ENCODE assay signal across 8 cellular contexts in the genomic region with DNA sequence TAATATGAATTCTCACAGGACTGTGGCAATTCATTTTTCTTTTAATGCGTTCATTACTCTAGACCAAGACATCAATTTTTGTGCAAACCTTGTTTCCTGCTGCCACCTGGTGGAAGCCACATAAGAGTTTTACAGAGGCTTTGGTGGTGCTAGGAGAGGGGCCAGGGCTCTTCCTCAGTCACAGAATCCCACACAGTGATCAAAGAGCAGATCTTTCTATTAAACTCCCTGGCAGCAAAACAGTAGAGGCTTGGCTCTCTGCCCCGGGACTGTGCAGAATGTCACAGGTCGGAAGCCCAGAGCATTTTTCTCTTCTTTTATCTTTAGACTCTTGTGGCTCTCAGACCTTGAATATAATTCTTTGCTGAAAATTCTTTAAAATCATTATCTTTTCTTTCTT.
DNase-seq lines count a peak whose midpoint lies in the region; ATAC-seq, FAIRE-seq and TF ChIP-seq lines count a peak whose summit lies in the region.

No MANE protein-coding gene starts in this region.

- H3K9me3 ChIP-seq in pancreas: no peaks in the 10 kb centered on the region

- no peak overlapping the region for H3K27ac ChIP-seq in pancreas

- no peak overlapping the region for H3K4me3 Mint-ChIP-seq in activated T-helper 17 cell treated with anti-CD3 and anti-CD28 coated beads, Interleukin-2, amount 50 U/mL, for 72 hours

- peak; percentile 38 for TF ChIP-seq CTCF in fibroblast of villous mesenchyme (IDR thresholded peaks at IDR 0.05; ENCODE audit: insufficient read depth, low read depth, low read length)
- TF ChIP-seq CTCF in pancreas (IDR thresholded peaks at IDR 0.05): peak in 2 of 4 donors; percentile 47 to 52

- no peaks in the 10 kb centered on the region for H3K36me3 ChIP-seq in pancreas

- H3K27me3 ChIP-seq in pancreas: no peaks in the 10 kb centered on the region

- no peak for FAIRE-seq in pancreas (lab: Jason Lieb, UNC)

- intact Hi-C loops in pancreas (cut with DNase I): no loop called here

- H3K4me1 ChIP-seq in pancreas: no peaks in the 10 kb centered on the region

- peak; percentile 66 for ATAC-seq in GM21717 (IDR thresholded peaks at IDR 0.05; ENCODE audit: unreplicated experiment)
- ATAC-seq in pancreas: peak; percentile 70 to 86 (median 82)
- ATAC-seq in GM19324 (IDR thresholded peaks at IDR 0.05; ENCODE audit: low FRiP score, unreplicated experiment): no peak
- no peak for ATAC-seq in activated T-helper 17 cell treated with anti-CD3 and anti-CD28 coated beads, Interleukin-2, amount 50 U/mL, for 72 hours (replicated peaks)

- H3K4me1 Mint-ChIP-seq in activated T-helper 17 cell treated with anti-CD3 and anti-CD28 coated beads, Interleukin-2, amount 50 U/mL, for 72 hours: no peaks in the 10 kb centered on the region

- WGBS in pancreas, 2 donors: 2 to 5% methylated on average over 3 of the region's 3 CpGs

- H3K27me3 Mint-ChIP-seq in activated T-helper 17 cell treated with anti-CD3 and anti-CD28 coated beads, Interleukin-2, amount 50 U/mL, for 72 hours: peaks cover 23% of the 10 kb centered on the region

- H3K4me3 ChIP-seq in fibroblast of villous mesenchyme (ENCODE audit: low read depth, low read length) (no peak overlapping the region), pancreas (no peak overlapping the region)

- H3K36me3 Mint-ChIP-seq in activated T-helper 17 cell treated with anti-CD3 and anti-CD28 coated beads, Interleukin-2, amount 50 U/mL, for 72 hours (ENCODE audit: low read depth): no peaks in the 10 kb centered on the region

- DNase-seq in DMS153 treated with DMSO at 0.1 percent for 48 hours (lab: John Stamatoyannopoulos, UW; ENCODE audit: unreplicated experiment) (peak; percentile 98), NCI-H1105 (lab: John Stamatoyannopoulos, UW) (peak; percentile 69), SKM-1 (lab: John Stamatoyannopoulos, UW; ENCODE audit: unreplicated experiment) (peak; percentile 24), fibroblast of villous mesenchyme (ENCODE audit: low read depth) (peak; percentile 12), pancreas (peak in 4 of 6 donors; percentile 22 to 61 (median 32))

- H3K9me3 Mint-ChIP-seq in activated T-helper 17 cell treated with anti-CD3 and anti-CD28 coated beads, Interleukin-2, amount 50 U/mL, for 72 hours: no peaks in the 10 kb centered on the region

- no peak overlapping the region for H3K27ac Mint-ChIP-seq in activated T-helper 17 cell treated with anti-CD3 and anti-CD28 coated beads, Interleukin-2, amount 50 U/mL, for 72 hours

Comparison
In these comparisons a context has a peak if more than half of its experiments do, and no peak if none do; other contexts are left out.
1. DNase-seq: peak in every context shown above with its lines; median percentile 98 in DMS153 treated with DMSO at 0.1 percent for 48 hours; 69 in NCI-H1105; 32 in pancreas; 24 in SKM-1; 12 in fibroblast of villous mesenchyme.
2. ATAC-seq: peak in GM21717 (single experiment) and pancreas (4 of 4); none in GM19324 (single experiment) and activated T-helper 17 cell treated with anti-CD3 and anti-CD28 coated beads, Interleukin-2, amount 50 U/mL, for 72 hours (single experiment).